ENCODE assay signal across 7 cellular contexts in genomic region chr12:2255731-2256130, GRCh38.
A peak's percentile ranks its signal among the peaks of the same experiment; 100 is the strongest.
DNase-seq lines count a peak whose midpoint lies in the region; ATAC-seq, FAIRE-seq and TF ChIP-seq lines count a peak whose summit lies in the region.
"Not testable (repeated sequence)": the region's sequence is repeated elsewhere in the genome, so short reads cannot be mapped to it uniquely, and the experiment has no call there.

No MANE protein-coding gene starts in this region.

- not testable (repeated sequence) for H3K14ac ChIP-seq in H1 (ENCODE audit: insufficient read length)

- H3K79me1 ChIP-seq in H1 (ENCODE audit: low read depth, low read length), result not testable (repeated sequence)

- not testable (repeated sequence) for H2BK120ac ChIP-seq in H1 (replicated peaks; ENCODE audit: low read depth, low read length)

- not testable (repeated sequence) for H2BK20ac ChIP-seq in H1 (ENCODE audit: low read length)

- BruUV-seq in HepG2 (replicated peaks; lab: Mats Ljungman, UMichigan), result not testable (repeated sequence)

- peak overlapping the region; percentile 54; the same call in 1 of the 2 replicates for H2AK5ac ChIP-seq in H1 (ENCODE audit: low read depth, low read length)

- not testable (repeated sequence) for TF ChIP-seq CTCF in H1 (IDR thresholded peaks at IDR 0.05; ENCODE audit: control extremely low read depth in 1 of 3, insufficient read depth in 1 of 3, low read depth in 1 of 3, low read length in 3 of 3); HepG2 (CRISPR knock-in tag; IDR thresholded peaks at IDR 0.05); pancreas (IDR thresholded peaks at IDR 0.05)

- not testable (repeated sequence) for TF ChIP-seq EP300 in H1 (IDR thresholded peaks at IDR 0.05; ENCODE audit: borderline replicate concordance in 1 of 2, low read depth in 2 of 2, low read length in 2 of 2); HepG2 (IDR thresholded peaks at IDR 0.05; ENCODE audit: low read depth in 2 of 2, low read length in 2 of 2); HepG2 (CRISPR knock-in tag; IDR thresholded peaks at IDR 0.05; ENCODE audit: borderline replicate concordance)

- TF ChIP-seq RAD21 in H1 (IDR thresholded peaks at IDR 0.05 in 1 of 2, conservative IDR thresholded peaks at IDR 0.05 in 1 of 2; ENCODE audit: low read depth in 2 of 2, low read length in 2 of 2); HepG2 (CRISPR knock-in tag; IDR thresholded peaks at IDR 0.05): not testable (repeated sequence)

- H2BK12ac ChIP-seq in H1 (ENCODE audit: low read depth, low read length), result not testable (repeated sequence)

- not testable (repeated sequence) for H3K9me3 ChIP-seq in H1 (ENCODE audit: insufficient read depth in 2 of 2, low read depth in 1 of 2, low read length in 1 of 2); HepG2 (ENCODE audit: low read length); pancreas

- H4K20me1 ChIP-seq in H1 (replicated peaks in 1 of 2; ENCODE audit: control insufficient read depth in 1 of 2, insufficient read depth in 2 of 2, low read length in 2 of 2); HepG2 (ENCODE audit: insufficient read depth, low read length): not testable (repeated sequence)

- CTCF ChIA-PET in H1 (lab: Charles Lee; ENCODE audit: partially characterized antibody), result interaction anchor here (1.1 to 1.3 kb wide), 2 partner anchors 27 to 129 kb away, joined by 3 read pairs; no protein-coding TSS in a partner anchor
- CTCF ChIA-PET in HepG2 (lab: Yijun Ruan, JAX; ENCODE audit: low intra/inter-chr PET ratio, low total read pairs), result not testable (repeated sequence)

- POLR2A ChIA-PET in H1 (lab: Charles Lee; ENCODE audit: partially characterized antibody); HepG2 (lab: Yijun Ruan, JAX): not testable (repeated sequence)

- not testable (repeated sequence) for H2BK5ac ChIP-seq in H1 (ENCODE audit: low read depth, low read length)

- H3K23me2 ChIP-seq in H1 (ENCODE audit: low read depth, low read length), result not testable (repeated sequence)

- not testable (repeated sequence) for H2AFZ ChIP-seq in H1 (ENCODE audit: low read length); HepG2 (ENCODE audit: low read length)

- H3K36me3 ChIP-seq in H1 (ENCODE audit: control insufficient read depth in 2 of 4, insufficient read depth in 4 of 4, low read length in 3 of 4); HepG2 (replicated peaks in 1 of 2; ENCODE audit: control insufficient read depth in 1 of 2, insufficient read depth in 2 of 2, low read length in 2 of 2); pancreas: not testable (repeated sequence)

- H4K91ac ChIP-seq in H1 (replicated peaks; ENCODE audit: insufficient read length, low read length), result not testable (repeated sequence)

- not testable (repeated sequence) for H3K4ac ChIP-seq in H1 (replicated peaks; ENCODE audit: insufficient read length, low read depth, low read length)

- not testable (repeated sequence) for H3K79me2 ChIP-seq in H1 (ENCODE audit: control insufficient read depth in 1 of 2, insufficient read depth in 2 of 2, low read length in 2 of 2); HepG2 (ENCODE audit: insufficient read depth, low read length)

- 84% methylated on average over 9 of the region's 9 CpGs; no CpG with 5 or more reads in 1 of the 2 experiments for whole genome bisulfite sequencing in H1 (ENCODE audit: extremely low coverage in 1 of 2, insufficient coverage in 1 of 2, insufficient read length in 1 of 2, insufficient replicate concordance in 2 of 2, low coverage in 1 of 2, low lambda C conversion rate in 2 of 2, missing lambda C conversion rate in 1 of 2), 2 experiments
- 46% methylated on average over 9 of the region's 9 CpGs for WGBS in HepG2 (ENCODE audit: low lambda C conversion rate)
- 52 to 72% methylated on average over 9 of the region's 9 CpGs for WGBS in pancreas, 2 donors

- H3K56ac ChIP-seq in H1 (replicated peaks; ENCODE audit: insufficient read length, low read depth, low read length), result not testable (repeated sequence)

- not testable (repeated sequence) for DNase-seq in GM12891 (ENCODE audit: insufficient read length, low spot score); H1 (ENCODE audit: low read depth in 1 of 2, low spot score in 2 of 2); HepG2 (ENCODE audit: low spot score); pancreas
- DNase-seq in HTR-8/SVneo (ENCODE audit: insufficient read length, low spot score), result peak; percentile 63
- peak; percentile 5 to 9 for DNase-seq in activated CD4-positive, alpha-beta T cell treated with anti-CD3 and anti-CD28 coated beads, Interleukin-2, amount 50 U/mL, for 48 hours
- DNase-seq in cardiac septum (ENCODE audit: low spot score), result peak; percentile 44

- H3K9ac ChIP-seq in H1 (replicated peaks in 1 of 4; ENCODE audit: extremely low read depth in 1 of 4, low read depth in 3 of 4, low read length in 3 of 4); HepG2 (ENCODE audit: insufficient read depth, low read depth, low read length): not testable (repeated sequence)

- H3K4me1 ChIP-seq in H1 (replicated peaks in 1 of 4; ENCODE audit: control insufficient read depth in 3 of 4, insufficient read depth in 4 of 4, low read length in 3 of 4); pancreas: not testable (repeated sequence)
- H3K4me1 ChIP-seq in HepG2 (ENCODE audit: insufficient read depth, low read length), result peaks cover 23% of the 10 kb centered on the region

- H3K27ac ChIP-seq in H1 (ENCODE audit: low read depth, low read length); HepG2 (ENCODE audit: extremely low read length, insufficient read depth, low read length); pancreas: not testable (repeated sequence)

- ATAC-seq in HepG2, pancreas: not testable (repeated sequence)

- TF ChIP-seq POLR2A in GM12891 (IDR thresholded peaks at IDR 0.05; ENCODE audit: low read depth, low read length); H1 (IDR thresholded peaks at IDR 0.05; ENCODE audit: control extremely low read depth in 1 of 2, low read depth in 2 of 2, low read length in 2 of 2); HepG2 (IDR thresholded peaks at IDR 0.05; ENCODE audit: insufficient read depth in 1 of 2, low read depth in 2 of 2, low read length in 2 of 2): not testable (repeated sequence)

- intact Hi-C loops in cardiac septum (cut with DNase I); HepG2 (cut with micrococcal nuclease; ENCODE audit: unreplicated experiment); pancreas (cut with DNase I): not testable (repeated sequence)

- peak; percentile 97 for FAIRE-seq in GM12891 (lab: Jason Lieb, UNC)
- FAIRE-seq in HTR-8/SVneo (lab: Jason Lieb, UNC), result peak; percentile 100
- FAIRE-seq in H1 (lab: Jason Lieb, UNC), result peak; percentile 97
- FAIRE-seq in HepG2 (lab: Jason Lieb, UNC), result peak; percentile 99
- peak; percentile 99 for FAIRE-seq in pancreas (lab: Jason Lieb, UNC)

- not testable (repeated sequence) for H2BK15ac ChIP-seq in H1 (ENCODE audit: low read length)

- not testable (repeated sequence) for H3K4me2 ChIP-seq in H1 (ENCODE audit: insufficient read depth in 1 of 2, low read depth in 2 of 2, low read length in 2 of 2); HepG2 (ENCODE audit: low read depth, low read length)

- not testable (repeated sequence) for H4K8ac ChIP-seq in H1 (ENCODE audit: extremely low read depth, insufficient read depth, low read length)

- not testable (repeated sequence) for H3K4me3 ChIP-seq in H1 (ENCODE audit: extremely low read depth in 1 of 4, insufficient read depth in 2 of 4, low read depth in 3 of 4, low read length in 4 of 4); HepG2 (replicated peaks in 1 of 3; ENCODE audit: insufficient read depth in 1 of 3, low read depth in 2 of 3, low read length in 3 of 3); pancreas

- not testable (repeated sequence) for H3K23ac ChIP-seq in H1 (ENCODE audit: insufficient read length)

- H4K5ac ChIP-seq in H1 (ENCODE audit: insufficient read length, low read depth, low read length), result not testable (repeated sequence)

- not testable (repeated sequence) for H3K18ac ChIP-seq in H1 (ENCODE audit: extremely low read depth, low read length)

- in situ Hi-C loops in HepG2 (cut with HindIII; ENCODE audit: extremely low pct_ligation_motif_present, low pct_unique_long_range_greater_than_20kb), result not testable (repeated sequence)

- H3K27me3 ChIP-seq in H1 (replicated peaks in 1 of 4; ENCODE audit: control insufficient read depth in 3 of 4, extremely low read depth in 1 of 4, insufficient read depth in 3 of 4, low read length in 3 of 4); HepG2 (ENCODE audit: control insufficient read depth in 1 of 2, insufficient read depth in 2 of 2, low read length in 2 of 2); pancreas: not testable (repeated sequence)

TF ChIP-seq in HepG2, 621 proteins besides CTCF, POLR2A, EP300 and RAD21:
- TF ChIP-seq NR2C2 (CRISPR knock-in tag; IDR thresholded peaks at IDR 0.05; ENCODE audit: borderline replicate concordance), result peak; percentile 36; the same call in 1 of the 2 replicates
- 0 out of 2 replicates have a peak, but pooled peaks have one; percentile 19 for TF ChIP-seq RARA (CRISPR knock-in tag; IDR thresholded peaks at IDR 0.05)
- peak; percentile 46; the same call in 1 of the 2 replicates for TF ChIP-seq NR2F2 (IDR thresholded peaks at IDR 0.05; ENCODE audit: borderline replicate concordance, low read depth)
- peak; percentile 73 for TF ChIP-seq NR2F6 (IDR thresholded peaks at IDR 0.05)
- TF ChIP-seq NR2F6 (CRISPR knock-in tag; IDR thresholded peaks at IDR 0.05), result peak; percentile 37; the same call in 1 of the 2 replicates
